In the genomic region with DNA sequence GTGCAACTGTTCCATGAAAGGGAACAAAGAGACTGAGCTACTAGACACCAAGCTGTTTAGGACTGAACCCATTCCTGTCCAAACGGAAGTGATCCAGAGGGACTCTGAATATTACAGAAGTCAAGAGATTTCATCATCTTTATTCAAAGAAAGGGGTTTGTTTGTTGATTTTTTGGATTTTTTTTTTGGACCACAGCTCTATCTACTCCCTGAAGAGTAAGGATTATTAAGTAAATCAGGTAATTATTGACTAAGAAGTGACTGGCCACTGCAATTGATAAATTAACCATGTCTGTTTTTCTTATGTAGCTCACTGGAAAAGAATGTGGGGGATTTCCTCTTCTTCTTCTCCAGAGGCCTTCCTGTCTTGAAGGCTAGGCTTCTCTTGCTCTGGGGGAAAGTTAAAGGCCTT, we compare ENCODE assay signal across 12 cellular contexts.
A peak's percentile ranks its signal among the peaks of the same experiment; 100 is the strongest.
DNase-seq lines count a peak whose midpoint lies in the region; ATAC-seq and TF ChIP-seq lines count a peak whose summit lies in the region.
"Had no signal": no experiment of that assay in that cellular context is flagged by ENCODE, and none has a peak within 500 bp of the region (broad histone marks: within the 10 kb centered on the region; RNA-seq: fewer than 3 reads in every experiment).

No MANE protein-coding gene starts in this region.

- H3K4me3 ChIP-seq in HCT116 (replicated peaks in 1 of 2; ENCODE audit: low read depth in 1 of 2, low read length in 2 of 2) (peak overlapping the region in 1 of 2 experiments; percentile 18; a peak in 2 of 4 replicates), ascending aorta (no peak overlapping the region), right cardiac atrium (ENCODE audit: low read length) (no peak overlapping the region), skeletal muscle satellite cell (ENCODE audit: low read length) (peak overlapping the region; percentile 41)

- CTCF ChIA-PET in HCT116 (lab: Charles Lee), result no interaction called here

- H3K4me2 ChIP-seq in HCT116 (ENCODE audit: low read length) (peak overlapping the region; percentile 63), skeletal muscle satellite cell (ENCODE audit: low read length) (peak overlapping the region; percentile 59)

- H3K27me3 ChIP-seq in HCT116 (ENCODE audit: insufficient read depth, low read length) (no peaks in the 10 kb centered on the region), ascending aorta (no peaks in the 10 kb centered on the region), right cardiac atrium (ENCODE audit: control insufficient read depth, insufficient read depth) (no peaks in the 10 kb centered on the region), skeletal muscle satellite cell (ENCODE audit: control insufficient read depth, insufficient read depth, low read length) (no peaks in the 10 kb centered on the region)
- H3K27me3 ChIP-seq: neutrophil had no signal

- DNase-seq in HCT116 (ENCODE audit: low read depth, low spot score) (no peak), ascending aorta (ENCODE audit: low spot score in 2 of 2) (no peak), right cardiac atrium (no peak), left colon (no peak)
- no peak for DNase-seq in stimulated activated CD4-positive, alpha-beta T cell treated with anti-CD3 and anti-CD28 coated beads, Interleukin-2, amount 100 ng/mL, for 48 hours
- DNase-seq: activated CD4-positive, CD25-positive, alpha-beta regulatory T cell treated with anti-CD3 and anti-CD28 coated beads, Interleukin-2, amount 50 U/mL, for 72 hours; cerebellar nuclear complex had no signal

- H3K4me1 ChIP-seq in HCT116 (ENCODE audit: control insufficient read depth in 1 of 2, insufficient read depth in 2 of 2, low read length in 2 of 2), result peaks cover 28 to 52% of the 10 kb centered on the region in 2 experiments
- peaks cover 8 to 33% of the 10 kb centered on the region in 2 donors for H3K4me1 ChIP-seq in ascending aorta
- H3K4me1 ChIP-seq in right cardiac atrium (ENCODE audit: control insufficient read depth, insufficient read depth, low read length), result peaks cover 5% of the 10 kb centered on the region
- H3K4me1 ChIP-seq in skeletal muscle satellite cell (ENCODE audit: control insufficient read depth, insufficient read depth, low read length), result peaks cover 70% of the 10 kb centered on the region

- no peaks in the 10 kb centered on the region for H3K9me3 ChIP-seq in HCT116 (ENCODE audit: control insufficient read depth in 1 of 2, insufficient read depth in 1 of 2, low read depth in 1 of 2, low read length in 2 of 2)
- no peaks in the 10 kb centered on the region for H3K9me3 ChIP-seq in ascending aorta
- H3K9me3 ChIP-seq in right cardiac atrium (ENCODE audit: control insufficient read depth, low read length), result no peaks in the 10 kb centered on the region
- no peaks in the 10 kb centered on the region for H3K9me3 ChIP-seq in skeletal muscle satellite cell (replicated peaks; ENCODE audit: low read length)
- H3K9me3 ChIP-seq: neutrophil had no signal

- TF ChIP-seq POLR2A in HCT116 (IDR thresholded peaks at IDR 0.05; ENCODE audit: borderline replicate concordance, extremely low read depth, insufficient read depth, insufficient read length), result no peak

- TF ChIP-seq RAD21 in HCT116 (IDR thresholded peaks at IDR 0.05; ENCODE audit: low read depth), result no peak

- H2AFZ ChIP-seq in HCT116 (ENCODE audit: low read depth, low read length, poor library complexity, severe bottlenecking), result peak overlapping the region; percentile 19

- ATAC-seq in HCT116, result no peak
- ATAC-seq in right cardiac atrium, result no peak
- no peak for ATAC-seq in HG02970 (IDR thresholded peaks at IDR 0.05; ENCODE audit: low FRiP score, unreplicated experiment)
- ATAC-seq in GM18907 (IDR thresholded peaks at IDR 0.05; ENCODE audit: unreplicated experiment), result no peak
- no peak for ATAC-seq in left colon
- ATAC-seq: stimulated activated effector memory CD8-positive, alpha-beta T cell treated with anti-CD3 and anti-CD28 coated beads, Interleukin-12 subunit alpha, Interleukin-12 subunit beta, amount 100 ng/mL, for 72 hours had no signal

- no peaks in the 10 kb centered on the region for H3K36me3 ChIP-seq in HCT116 (ENCODE audit: control insufficient read depth in 1 of 2, insufficient read depth in 2 of 2, low read length in 2 of 2)
- H3K36me3 ChIP-seq in ascending aorta, result no peaks in the 10 kb centered on the region
- no peaks in the 10 kb centered on the region for H3K36me3 ChIP-seq in skeletal muscle satellite cell (ENCODE audit: insufficient read depth, low read length)
- H3K36me3 ChIP-seq: neutrophil had no signal

- intact Hi-C loops in HCT116 (cut with micrococcal nuclease) (no loop called here), ascending aorta (cut with DNase I) (loop anchor here (5.0 kb wide), 3 partner anchors 46 to 126 kb away; no protein-coding TSS in a partner anchor), right cardiac atrium (cut with DNase I) (loop anchor here in 2 of 4 donors (5.0 to 10.0 kb wide), 2 partner anchors 51 to 146 kb away; a partner anchor contains a TSS), left colon (cut with DNase I, micrococcal nuclease) (loop anchor here in 1 of 2 donors (10.0 kb wide), 1 partner anchor 149 kb away; a partner anchor contains a TSS)

- BruUV-seq in HCT116 (replicated peaks; lab: Mats Ljungman, UMichigan), result no TSS peak

- peak overlapping the region; percentile 86 for H3K27ac ChIP-seq in HCT116 (ENCODE audit: low read depth, low read length)
- peak overlapping the region; percentile 72 to 78 for H3K27ac ChIP-seq in ascending aorta
- peak overlapping the region; percentile 79 for H3K27ac ChIP-seq in right cardiac atrium (ENCODE audit: low read length)
- H3K27ac ChIP-seq: neutrophil had no signal

- POLR2A ChIA-PET in HCT116 (lab: Charles Lee), result interaction anchor here (1.6 kb wide), 1 partner anchor 153 kb away, joined by 3 read pairs; no protein-coding TSS in a partner anchor

- TF ChIP-seq CTCF in HCT116 (IDR thresholded peaks at IDR 0.05 in 2 of 3, conservative IDR thresholded peaks at IDR 0.05 in 1 of 3; ENCODE audit: borderline replicate concordance in 1 of 3, insufficient read depth in 1 of 3, low read depth in 2 of 3, low read length in 2 of 3), result no peak
- no peak for TF ChIP-seq CTCF in ascending aorta (IDR thresholded peaks at IDR 0.05)

- WGBS in right cardiac atrium, result 43% methylated on average over 1 of the region's 1 CpG

- H3K9me2 ChIP-seq in HCT116 (ENCODE audit: insufficient read depth), result no peaks in the 10 kb centered on the region

- H3K9ac ChIP-seq in HCT116 (ENCODE audit: low read length) (peak overlapping the region; percentile 39), skeletal muscle satellite cell (ENCODE audit: low read depth, low read length) (peak overlapping the region; percentile 90)

- H3K79me2 ChIP-seq in HCT116 (ENCODE audit: insufficient read depth, low read length), result no peaks in the 10 kb centered on the region

- RAD21 ChIA-PET in HCT116 (lab: Charles Lee; ENCODE audit: low non-redundant PET in 1 of 2, low total read pairs in 2 of 2, uncharacterized antibody in 2 of 2, unreplicated experiment in 2 of 2), result no interaction called here

- H4K20me1 ChIP-seq in HCT116 (ENCODE audit: insufficient read depth), result no peaks in the 10 kb centered on the region

TF ChIP-seq in HCT116, 20 proteins besides CTCF, POLR2A, EP300 and RAD21:
- TF ChIP-seq, protein P1, sequence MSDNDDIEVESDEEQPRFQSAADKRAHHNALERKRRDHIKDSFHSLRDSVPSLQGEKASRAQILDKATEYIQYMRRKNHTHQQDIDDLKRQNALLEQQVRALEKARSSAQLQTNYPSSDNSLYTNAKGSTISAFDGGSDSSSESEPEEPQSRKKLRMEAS (IDR thresholded peaks at IDR 0.05), result no peak
- TF ChIP-seq JUND (IDR thresholded peaks at IDR 0.05), result 0 out of 2 replicates have a peak, but pooled peaks have one; percentile 14
